8 cellular contexts compared by ENCODE assay signal in the genomic region with DNA sequence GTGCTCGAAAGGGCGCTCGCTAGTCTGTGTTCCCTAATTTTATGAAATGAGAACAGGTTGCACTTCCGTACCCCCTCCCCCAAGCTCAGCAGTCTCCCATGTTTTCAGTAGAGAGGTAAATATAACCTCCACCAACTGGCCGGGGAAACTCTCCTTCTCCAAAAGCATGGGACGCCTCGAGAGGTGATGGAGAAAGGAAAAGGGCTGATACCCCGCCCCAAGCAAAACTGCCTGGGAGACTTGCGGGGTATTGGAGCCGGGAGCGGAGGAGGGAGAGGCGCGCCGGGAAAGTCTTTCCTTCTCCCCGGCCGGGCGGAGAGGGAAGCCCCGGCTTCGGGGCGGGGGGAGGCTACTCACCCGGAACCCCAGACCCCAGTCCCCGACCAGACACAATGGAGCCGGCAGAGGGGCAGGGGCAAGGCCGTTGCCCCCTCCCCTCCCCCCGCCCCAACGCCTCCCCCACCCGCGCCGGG. TPM values are rescaled to one million over a fixed set of nuclear protein-coding genes. Genes with fewer than 3 reads are reported as not detected.
DNase-seq lines count a peak whose midpoint lies in the region; ATAC-seq and TF ChIP-seq lines count a peak whose summit lies in the region.

No MANE protein-coding gene starts in this region.

- DNase-seq in AG09309 (ENCODE audit: low read depth) (no peak), PC-3 (peak; percentile 37), body of pancreas (peak; percentile 18 to 48 (median 40)), iPS-NIHi7 (ENCODE audit: extremely low spot score) (peak; percentile 45)

- no peaks in the 10 kb centered on the region for H3K27me3 ChIP-seq in PC-3 (ENCODE audit: low read length)
- H3K27me3 ChIP-seq in body of pancreas = no peaks in the 10 kb centered on the region
- no peaks in the 10 kb centered on the region for H3K27me3 ChIP-seq in skeletal muscle satellite cell (ENCODE audit: control insufficient read depth, insufficient read depth, low read length)

- no peaks in the 10 kb centered on the region for H3F3A ChIP-seq in PC-3 (ENCODE audit: low read length, unreplicated experiment)

- peak; percentile 32 for ATAC-seq in GM18511 (IDR thresholded peaks at IDR 0.05; ENCODE audit: unreplicated experiment)
- peak; percentile 3 for ATAC-seq in HG03139 (IDR thresholded peaks at IDR 0.05; ENCODE audit: unreplicated experiment)
- ATAC-seq in PC-3 = peak; percentile 31
- peak; percentile 30 for ATAC-seq in body of pancreas
- no peak for ATAC-seq in HG03097 (IDR thresholded peaks at IDR 0.05; ENCODE audit: low FRiP score, unreplicated experiment)

- H3K79me2 ChIP-seq in PC-3 (ENCODE audit: low read length) = peaks cover 51% of the 10 kb centered on the region

- H3K4me2 ChIP-seq in PC-3 (ENCODE audit: low read length) (peak overlapping the region; percentile 81), skeletal muscle satellite cell (ENCODE audit: low read length) (peak overlapping the region; percentile 89)

- peak overlapping the region; percentile 68 for H3K9ac ChIP-seq in PC-3 (ENCODE audit: low read length)
- peak overlapping the region; percentile 83 for H3K9ac ChIP-seq in skeletal muscle satellite cell (ENCODE audit: low read depth, low read length)

- H3K9me2 ChIP-seq in PC-3 (replicated peaks; ENCODE audit: low read length) = no peaks in the 10 kb centered on the region

- H3K27ac ChIP-seq in PC-3 (ENCODE audit: low read length) (no peak overlapping the region), body of pancreas (peak overlapping the region; percentile 60 to 90 (median 74))

- H4K20me1 ChIP-seq in PC-3 (ENCODE audit: low read length) = peaks cover 16% of the 10 kb centered on the region; the same call in 1 of the 2 replicates

- 0% methylated on average over 16 to 25 of the region's 29 CpGs for WGBS in body of pancreas, 2 donors

- peak overlapping the region; percentile 84 for H3K4me3 ChIP-seq in AG09309 (ENCODE audit: control insufficient read depth, low read depth, low read length)
- peak overlapping the region; percentile 83 for H3K4me3 ChIP-seq in PC-3 (ENCODE audit: low read length)
- H3K4me3 ChIP-seq in body of pancreas = peak overlapping the region; percentile 88 to 95
- H3K4me3 ChIP-seq in skeletal muscle satellite cell (ENCODE audit: low read length) = peak overlapping the region; percentile 80

- peak overlapping the region; percentile 21; the same call in 1 of the 2 replicates for H2AFZ ChIP-seq in PC-3 (ENCODE audit: low read length)

- BruUV-seq in PC-3 (replicated peaks; lab: Mats Ljungman, UMichigan) = no TSS peak

- no peak for TF ChIP-seq POLR2A in body of pancreas (IDR thresholded peaks at IDR 0.05)

- H3K4me1 ChIP-seq in PC-3 (ENCODE audit: insufficient read depth, low read length) (peaks cover 14% of the 10 kb centered on the region), body of pancreas (peaks cover 21% of the 10 kb centered on the region), skeletal muscle satellite cell (ENCODE audit: control insufficient read depth, insufficient read depth, low read length) (peaks cover 9% of the 10 kb centered on the region)

- H3K9me3 ChIP-seq in PC-3 (ENCODE audit: low read length) = no peaks in the 10 kb centered on the region
- H3K9me3 ChIP-seq in body of pancreas = no peaks in the 10 kb centered on the region
- H3K9me3 ChIP-seq in skeletal muscle satellite cell (replicated peaks; ENCODE audit: low read length) = no peaks in the 10 kb centered on the region

- intact Hi-C loops in PC-3 (cut with micrococcal nuclease) (loop anchor here (2.0 kb wide), 1 partner anchor 71 kb away; no protein-coding TSS in a partner anchor), body of pancreas (cut with DNase I) (no loop called here)

- H3K36me3 ChIP-seq in PC-3 (ENCODE audit: low read depth, low read length) (no peaks in the 10 kb centered on the region), body of pancreas (replicated peaks in 1 of 2; ENCODE audit: insufficient read depth in 1 of 2, low read depth in 2 of 2) (no peaks in the 10 kb centered on the region), skeletal muscle satellite cell (ENCODE audit: insufficient read depth, low read length) (no peaks in the 10 kb centered on the region)

- CTCF ChIA-PET in PC-3 (lab: Charles Lee) = no interaction called here

- TF ChIP-seq CTCF in AG09309 (IDR thresholded peaks at IDR 0.05; ENCODE audit: control insufficient read depth, insufficient read depth, low read depth, low read length, missing control alignments) (no peak), PC-3 (conservative IDR thresholded peaks at IDR 0.05; ENCODE audit: low read depth, low read length) (no peak), body of pancreas (IDR thresholded peaks at IDR 0.05) (no peak)

- POLR2A ChIA-PET in PC-3 (lab: Charles Lee; ENCODE audit: unreplicated experiment) = interaction anchor here (0.5 kb wide), 1 partner anchor 264 kb away, joined by 3 read pairs; no protein-coding TSS in a partner anchor

RNA-seq across cellular contexts. Expression of a gene that starts 0.6 kb away (rescaled TPM):
- total RNA-seq in PC-3 (2014; rRNA removed) (19.5 and 39.7 TPM in 2 replicates), body of pancreas (10 to 100 TPM in 1 of 2 donors, 1 to 10 TPM in 1; 4.6 to 10.9 TPM)
- total RNA-seq in skeletal muscle satellite cell (2012; rRNA removed) = 24.2 and 26.4 TPM in 2 replicates
